ENCODE assay signal across 1 cellular context in the genomic region with DNA sequence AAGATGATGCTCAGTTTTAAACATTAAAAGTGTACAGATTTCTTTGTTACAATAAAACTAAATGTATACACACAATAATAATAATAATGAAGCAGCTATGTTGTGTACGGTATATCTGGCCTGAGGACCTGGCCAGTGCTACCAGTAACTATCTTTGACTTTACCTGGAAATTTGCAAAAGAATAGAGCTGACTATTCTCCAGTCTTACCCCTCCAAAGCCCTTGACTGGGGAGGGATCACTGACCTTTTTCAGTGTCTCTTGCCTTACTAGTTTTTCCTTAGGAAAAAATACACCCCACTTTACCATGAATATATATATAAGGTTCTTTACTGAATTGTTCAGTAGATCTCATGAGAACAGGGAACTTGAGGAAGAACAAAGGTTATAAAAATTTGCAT.
TF ChIP-seq lines count a peak whose summit lies in the region.

No MANE protein-coding gene starts in this region.

TF ChIP-seq in WTC11, 78 proteins besides CTCF, POLR2A, EP300 and RAD21 (continued from another document):
- TF ChIP-seq, protein P1, sequence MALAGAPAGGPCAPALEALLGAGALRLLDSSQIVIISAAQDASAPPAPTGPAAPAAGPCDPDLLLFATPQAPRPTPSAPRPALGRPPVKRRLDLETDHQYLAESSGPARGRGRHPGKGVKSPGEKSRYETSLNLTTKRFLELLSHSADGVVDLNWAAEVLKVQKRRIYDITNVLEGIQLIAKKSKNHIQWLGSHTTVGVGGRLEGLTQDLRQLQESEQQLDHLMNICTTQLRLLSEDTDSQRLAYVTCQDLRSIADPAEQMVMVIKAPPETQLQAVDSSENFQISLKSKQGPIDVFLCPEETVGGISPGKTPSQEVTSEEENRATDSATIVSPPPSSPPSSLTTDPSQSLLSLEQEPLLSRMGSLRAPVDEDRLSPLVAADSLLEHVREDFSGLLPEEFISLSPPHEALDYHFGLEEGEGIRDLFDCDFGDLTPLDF (CRISPR knock-in tag; IDR thresholded peaks at IDR 0.05): no peak
- no peak for TF ChIP-seq JUN (CRISPR knock-in tag; IDR thresholded peaks at IDR 0.05)
- no peak for TF ChIP-seq GTF2I (CRISPR knock-in tag; conservative IDR thresholded peaks at IDR 0.05)
- TF ChIP-seq, protein P2, sequence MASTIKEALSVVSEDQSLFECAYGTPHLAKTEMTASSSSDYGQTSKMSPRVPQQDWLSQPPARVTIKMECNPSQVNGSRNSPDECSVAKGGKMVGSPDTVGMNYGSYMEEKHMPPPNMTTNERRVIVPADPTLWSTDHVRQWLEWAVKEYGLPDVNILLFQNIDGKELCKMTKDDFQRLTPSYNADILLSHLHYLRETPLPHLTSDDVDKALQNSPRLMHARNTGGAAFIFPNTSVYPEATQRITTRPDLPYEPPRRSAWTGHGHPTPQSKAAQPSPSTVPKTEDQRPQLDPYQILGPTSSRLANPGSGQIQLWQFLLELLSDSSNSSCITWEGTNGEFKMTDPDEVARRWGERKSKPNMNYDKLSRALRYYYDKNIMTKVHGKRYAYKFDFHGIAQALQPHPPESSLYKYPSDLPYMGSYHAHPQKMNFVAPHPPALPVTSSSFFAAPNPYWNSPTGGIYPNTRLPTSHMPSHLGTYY (CRISPR knock-in tag; IDR thresholded peaks at IDR 0.05): no peak
- TF ChIP-seq, protein P3, sequence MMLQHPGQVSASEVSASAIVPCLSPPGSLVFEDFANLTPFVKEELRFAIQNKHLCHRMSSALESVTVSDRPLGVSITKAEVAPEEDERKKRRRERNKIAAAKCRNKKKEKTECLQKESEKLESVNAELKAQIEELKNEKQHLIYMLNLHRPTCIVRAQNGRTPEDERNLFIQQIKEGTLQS (CRISPR knock-in tag; conservative IDR thresholded peaks at IDR 0.05): no peak
- TF ChIP-seq, protein P4, sequence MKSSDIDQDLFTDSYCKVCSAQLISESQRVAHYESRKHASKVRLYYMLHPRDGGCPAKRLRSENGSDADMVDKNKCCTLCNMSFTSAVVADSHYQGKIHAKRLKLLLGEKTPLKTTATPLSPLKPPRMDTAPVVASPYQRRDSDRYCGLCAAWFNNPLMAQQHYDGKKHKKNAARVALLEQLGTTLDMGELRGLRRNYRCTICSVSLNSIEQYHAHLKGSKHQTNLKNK (CRISPR knock-in tag; IDR thresholded peaks at IDR 0.05): no peak
- TF ChIP-seq, protein P5, sequence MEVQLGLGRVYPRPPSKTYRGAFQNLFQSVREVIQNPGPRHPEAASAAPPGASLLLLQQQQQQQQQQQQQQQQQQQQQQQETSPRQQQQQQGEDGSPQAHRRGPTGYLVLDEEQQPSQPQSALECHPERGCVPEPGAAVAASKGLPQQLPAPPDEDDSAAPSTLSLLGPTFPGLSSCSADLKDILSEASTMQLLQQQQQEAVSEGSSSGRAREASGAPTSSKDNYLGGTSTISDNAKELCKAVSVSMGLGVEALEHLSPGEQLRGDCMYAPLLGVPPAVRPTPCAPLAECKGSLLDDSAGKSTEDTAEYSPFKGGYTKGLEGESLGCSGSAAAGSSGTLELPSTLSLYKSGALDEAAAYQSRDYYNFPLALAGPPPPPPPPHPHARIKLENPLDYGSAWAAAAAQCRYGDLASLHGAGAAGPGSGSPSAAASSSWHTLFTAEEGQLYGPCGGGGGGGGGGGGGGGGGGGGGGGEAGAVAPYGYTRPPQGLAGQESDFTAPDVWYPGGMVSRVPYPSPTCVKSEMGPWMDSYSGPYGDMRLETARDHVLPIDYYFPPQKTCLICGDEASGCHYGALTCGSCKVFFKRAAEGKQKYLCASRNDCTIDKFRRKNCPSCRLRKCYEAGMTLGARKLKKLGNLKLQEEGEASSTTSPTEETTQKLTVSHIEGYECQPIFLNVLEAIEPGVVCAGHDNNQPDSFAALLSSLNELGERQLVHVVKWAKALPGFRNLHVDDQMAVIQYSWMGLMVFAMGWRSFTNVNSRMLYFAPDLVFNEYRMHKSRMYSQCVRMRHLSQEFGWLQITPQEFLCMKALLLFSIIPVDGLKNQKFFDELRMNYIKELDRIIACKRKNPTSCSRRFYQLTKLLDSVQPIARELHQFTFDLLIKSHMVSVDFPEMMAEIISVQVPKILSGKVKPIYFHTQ (CRISPR knock-in tag; IDR thresholded peaks at IDR 0.05): no peak
- TF ChIP-seq, protein P6, sequence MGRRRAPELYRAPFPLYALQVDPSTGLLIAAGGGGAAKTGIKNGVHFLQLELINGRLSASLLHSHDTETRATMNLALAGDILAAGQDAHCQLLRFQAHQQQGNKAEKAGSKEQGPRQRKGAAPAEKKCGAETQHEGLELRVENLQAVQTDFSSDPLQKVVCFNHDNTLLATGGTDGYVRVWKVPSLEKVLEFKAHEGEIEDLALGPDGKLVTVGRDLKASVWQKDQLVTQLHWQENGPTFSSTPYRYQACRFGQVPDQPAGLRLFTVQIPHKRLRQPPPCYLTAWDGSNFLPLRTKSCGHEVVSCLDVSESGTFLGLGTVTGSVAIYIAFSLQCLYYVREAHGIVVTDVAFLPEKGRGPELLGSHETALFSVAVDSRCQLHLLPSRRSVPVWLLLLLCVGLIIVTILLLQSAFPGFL (CRISPR knock-in tag; IDR thresholded peaks at IDR 0.05; ENCODE audit: borderline replicate concordance): no peak
- no peak for TF ChIP-seq ZNF219 (CRISPR knock-in tag; IDR thresholded peaks at IDR 0.05; ENCODE audit: borderline replicate concordance)
- TF ChIP-seq IRF2 (CRISPR knock-in tag; IDR thresholded peaks at IDR 0.05; ENCODE audit: borderline replicate concordance, low read depth): no peak
- TF ChIP-seq ZNF263 (CRISPR knock-in tag; IDR thresholded peaks at IDR 0.05; ENCODE audit: low read depth): no peak
TF ChIP-seq in WTC11: peak in this region for 0.
